ENCODE assay signal across 16 cellular contexts in genomic region chr17:36980281-36980761, GRCh38. TPM values are rescaled to one million over a fixed set of nuclear protein-coding genes. Genes with fewer than 3 reads are reported as not detected.
A peak's percentile ranks its signal among the peaks of the same experiment; 100 is the strongest.
DNase-seq lines count a peak whose midpoint lies in the region; ATAC-seq, FAIRE-seq and TF ChIP-seq lines count a peak whose summit lies in the region.
"Had no signal": no experiment of that assay in that cellular context is flagged by ENCODE, and none has a peak within 500 bp of the region (broad histone marks: within the 10 kb centered on the region; RNA-seq: fewer than 3 reads in every experiment).

No MANE protein-coding gene starts in this region.

- no peak overlapping the region for H3K9ac ChIP-seq in K562 (ENCODE audit: insufficient read depth in 1 of 2, low read depth in 2 of 2, low read length in 2 of 2)

- no peak for TF ChIP-seq CTCF in K562 (IDR thresholded peaks at IDR 0.05 in 2 of 3, conservative IDR thresholded peaks at IDR 0.05 in 1 of 3; ENCODE audit: insufficient read depth in 2 of 3, low read depth in 1 of 3, low read length in 3 of 3)
- TF ChIP-seq CTCF in Peyer's patch (IDR thresholded peaks at IDR 0.05): no peak
- no peak for TF ChIP-seq CTCF in spleen (IDR thresholded peaks at IDR 0.05 in 8 of 11, conservative IDR thresholded peaks at IDR 0.05 in 3 of 11)

- no peaks in the 10 kb centered on the region for H4K20me1 ChIP-seq in K562 (replicated peaks; ENCODE audit: control insufficient read depth, insufficient read depth, low read length)

- intact Hi-C loops in K562 (cut with micrococcal nuclease) (no loop called here), spleen (cut with DNase I; ENCODE audit: low total_unique reads) (no loop called here)

- peaks cover 72% of the 10 kb centered on the region for H3K79me2 ChIP-seq in K562 (ENCODE audit: control insufficient read depth, insufficient read depth, low read length)

- H3K4me1 Mint-ChIP-seq in memory B cell: peaks cover 36% of the 10 kb centered on the region

- TF ChIP-seq POLR2A in K562 (conservative IDR thresholded peaks at IDR 0.05) (no peak), Peyer's patch (IDR thresholded peaks at IDR 0.05) (no peak), spleen (IDR thresholded peaks at IDR 0.05) (no peak)

- no TSS peak for BruUV-seq in K562 (replicated peaks; lab: Mats Ljungman, UMichigan)

- no peak for FAIRE-seq in K562 (lab: Jason Lieb, UNC)

- H3K36me3 Mint-ChIP-seq in memory B cell: peaks cover 17% of the 10 kb centered on the region

- ATAC-seq in K562: no peak
- ATAC-seq in memory B cell (ENCODE audit: low read depth): no peak
- ATAC-seq: activated T-helper 17 cell treated with anti-CD3 and anti-CD28 coated beads, Interleukin-2, amount 50 U/mL, for 72 hours; left cardiac atrium; stimulated activated effector memory CD8-positive, alpha-beta T cell treated with anti-CD3 and anti-CD28 coated beads, Interleukin-12 subunit alpha, Interleukin-12 subunit beta, amount 100 ng/mL, for 72 hours had no signal

- H3K27me3 ChIP-seq in K562 (ENCODE audit: control insufficient read depth in 2 of 2, insufficient read depth in 2 of 2, low read length in 2 of 2) (no peaks in the 10 kb centered on the region), Peyer's patch (no peaks in the 10 kb centered on the region), spleen (replicated peaks in 1 of 7) (no peaks in the 10 kb centered on the region)

- H2AFZ ChIP-seq in K562 (ENCODE audit: low read depth, low read length): no peak overlapping the region

- H3K27ac ChIP-seq in K562 (ENCODE audit: extremely low read depth, low read depth, low read length) (no peak overlapping the region; the same call in 2 of the 3 replicates), Peyer's patch (no peak overlapping the region), spleen (no peak overlapping the region)

- H3K4me3 ChIP-seq in K562: no peak overlapping the region
- H3K4me3 ChIP-seq in Peyer's patch: no peak overlapping the region
- no peak overlapping the region for H3K4me3 ChIP-seq in spleen

- H3K9me1 ChIP-seq in K562 (ENCODE audit: control insufficient read depth, insufficient read depth, low read length): no peaks in the 10 kb centered on the region

- H3K27me3 Mint-ChIP-seq in memory B cell: no peaks in the 10 kb centered on the region
- H3K27me3 Mint-ChIP-seq: activated CD4-positive, alpha-beta T cell treated with anti-CD3 and anti-CD28 coated beads, Interleukin-2, amount 10 ng/mL, durations not matched to agents 7 days and 5 days; activated T-helper 17 cell treated with anti-CD3 and anti-CD28 coated beads, Interleukin-2, amount 50 U/mL, for 72 hours had no signal

- 13% methylated on average over 1 of the region's 2 CpGs for WGBS in K562 (ENCODE audit: insufficient coverage, low coverage, missing lambda C conversion rate)
- WGBS in spleen, 5 donors: 59 to 79% (median 66%) methylated on average over 2 of the region's 2 CpGs

- H3K9me3 Mint-ChIP-seq in memory B cell: peaks cover 3% of the 10 kb centered on the region
- H3K9me3 Mint-ChIP-seq: activated CD4-positive, alpha-beta T cell treated with anti-CD3 and anti-CD28 coated beads, Interleukin-2, amount 10 ng/mL, durations not matched to agents 7 days and 5 days; activated T-helper 17 cell treated with anti-CD3 and anti-CD28 coated beads, Interleukin-2, amount 50 U/mL, for 72 hours; stimulated activated effector memory CD8-positive, alpha-beta T cell treated with anti-CD3 and anti-CD28 coated beads, Interleukin-12 subunit alpha, Interleukin-12 subunit beta, amount 100 ng/mL, for 72 hours had no signal

- H3K4me1 ChIP-seq in K562 (replicated peaks in 1 of 2; ENCODE audit: control insufficient read depth in 2 of 2, insufficient read depth in 2 of 2, low read length in 2 of 2) (no peaks in the 10 kb centered on the region), Peyer's patch (no peaks in the 10 kb centered on the region), spleen (peaks cover 0 to 40% (median 6%) of the 10 kb centered on the region in 6 donors)

- peaks cover 44% of the 10 kb centered on the region for H3K36me3 ChIP-seq in K562 (ENCODE audit: control insufficient read depth, insufficient read depth, low read length)
- H3K36me3 ChIP-seq in Peyer's patch: peaks cover 0 to 4% (median 0%) of the 10 kb centered on the region in 3 donors
- H3K36me3 ChIP-seq in spleen: peaks cover 0 to 33% (median 2%) of the 10 kb centered on the region in 6 donors

- H3K27ac Mint-ChIP-seq in memory B cell: peak overlapping the region; percentile 12
- H3K27ac Mint-ChIP-seq: activated CD4-positive, alpha-beta T cell treated with anti-CD3 and anti-CD28 coated beads, Interleukin-2, amount 10 ng/mL, durations not matched to agents 7 days and 5 days; activated T-helper 17 cell treated with anti-CD3 and anti-CD28 coated beads, Interleukin-2, amount 50 U/mL, for 72 hours; stimulated activated effector memory CD8-positive, alpha-beta T cell treated with anti-CD3 and anti-CD28 coated beads, Interleukin-12 subunit alpha, Interleukin-12 subunit beta, amount 100 ng/mL, for 72 hours had no signal

- POLR2A ChIA-PET in K562 (lab: Yijun Ruan, JAX): no interaction called here

- H3K4me2 ChIP-seq in K562 (ENCODE audit: insufficient read depth, low read length): no peak overlapping the region

- CTCF ChIA-PET in K562 (lab: Yijun Ruan, JAX; ENCODE audit: low intra/inter-chr PET ratio): no interaction called here

- TF ChIP-seq EP300 in K562 (IDR thresholded peaks at IDR 0.05; ENCODE audit: low read length): no peak

- H3K9me3 ChIP-seq in K562 (replicated peaks; ENCODE audit: control insufficient read depth, insufficient read depth, low read depth, low read length) (no peaks in the 10 kb centered on the region), Peyer's patch (no peaks in the 10 kb centered on the region), spleen (no peaks in the 10 kb centered on the region)

- no peak for TF ChIP-seq RAD21 in K562 (CRISPR knock-in tag; conservative IDR thresholded peaks at IDR 0.05 in 1 of 2, IDR thresholded peaks at IDR 0.05 in 1 of 2)

- in situ Hi-C loops in Caki2 (cut with HindIII; ENCODE audit: low pct_unique_long_range_greater_than_20kb, low sequenced_read_pairs) (no loop called here), K562 (cut with MboI) (no loop called here)

- H3K4me3 Mint-ChIP-seq in memory B cell: no peak overlapping the region
- H3K4me3 Mint-ChIP-seq: activated CD4-positive, alpha-beta T cell treated with anti-CD3 and anti-CD28 coated beads, Interleukin-2, amount 10 ng/mL, durations not matched to agents 7 days and 5 days; activated T-helper 17 cell treated with anti-CD3 and anti-CD28 coated beads, Interleukin-2, amount 50 U/mL, for 72 hours; stimulated activated effector memory CD8-positive, alpha-beta T cell treated with anti-CD3 and anti-CD28 coated beads, Interleukin-12 subunit alpha, Interleukin-12 subunit beta, amount 100 ng/mL, for 72 hours had no signal

- DNase-seq in Caki2 (ENCODE audit: low read depth): peak; percentile 44
- peak; percentile 25 for DNase-seq in M059J (ENCODE audit: low read depth)
- DNase-seq in K562 (ENCODE audit: extremely low read depth in 1 of 4, low spot score in 3 of 4): peak in 1 of 4 experiments; percentile 4
- no peak for DNase-seq in memory B cell (ENCODE audit: low spot score in 2 of 2)
- no peak for DNase-seq in foreskin melanocyte
- no peak for DNase-seq in ecto neural progenitor cell (ENCODE audit: low spot score)
- DNase-seq in Peyer's patch: no peak
- no peak for DNase-seq in spleen
- DNase-seq: activated CD4-positive, alpha-beta T cell treated with anti-CD3 and anti-CD28 coated beads, Interleukin-2, amount 10 ng/mL, durations not matched to agents 7 days and 5 days; cerebellar nuclear complex; left cardiac atrium; stimulated activated CD4-positive, alpha-beta T cell treated with anti-CD3 and anti-CD28 coated beads, Interleukin-2, amount 100 ng/mL, for 24 hours had no signal

RNA-seq across cellular contexts. Expression of gene AATF, which starts 31.6 kb away (rescaled TPM):
- total RNA-seq in Caki2 (2014; rRNA removed; shearing (Covaris generic); ENCODE audit: low replicate concordance): 49.9 and 72.7 TPM in 2 replicates
- 28.6 and 43.5 TPM in 2 replicates for total RNA-seq in M059J (2014; rRNA removed; shearing (Covaris generic))
- 25.5 and 55.9 TPM in 2 replicates for total RNA-seq in K562 (2011; cell fraction: chromatin; rRNA removed; ENCODE audit: low replicate concordance)
- 19.2 and 22.8 TPM in 2 replicates for total RNA-seq in K562 (2011; cell fraction: nucleolus; rRNA removed)
- 29.3 and 39.8 TPM in 2 replicates for total RNA-seq in K562 (2011; cell fraction: nucleoplasm; rRNA removed)
- 106 and 140 TPM in 2 replicates for total RNA-seq in K562 (2014; rRNA removed)
- total RNA-seq in K562 (2014; rRNA removed; fragmentation: Illumina TruSeq; extraction: Trizol): 90.1 and 101 TPM in 2 replicates
- total RNA-seq in K562 (2015; rRNA removed; fragmentation: Illumina TruSeq; extraction: Trizol): 123 and 126 TPM in 2 replicates
- 106 and 130 TPM in 2 replicates for total RNA-seq in K562 (2021)
- 19.1 and 40.3 TPM in 2 replicates for polyA plus RNA-seq in K562 (2011; rRNA removed)
- polyA plus RNA-seq in K562 (2011; cell fraction: cytosol; rRNA removed): 13.4 and 28.2 TPM in 2 replicates
- polyA plus RNA-seq in K562 (2011; cell fraction: nucleus; rRNA removed): 8.8 and 18.6 TPM in 2 replicates
- 100 and 110 TPM in 2 replicates for polyA plus RNA-seq in K562 (2012)
- 126 and 133 TPM in 2 replicates for polyA plus RNA-seq in K562 (2014; fragmentation: Illumina TruSeq; extraction: Trizol)
- polyA plus RNA-seq in K562 (2014; fragmentation: Nextera tagmentation; extraction: Ambion mirVana): 10 to 100 TPM; 34.5 to 35.4 TPM
- polyA plus RNA-seq in K562 (2014; rRNA removed): 67.0 and 80.7 TPM in 2 replicates
- 26.6 and 39.2 TPM in 2 replicates for polyA minus RNA-seq in K562 (2011; rRNA and poly(A)+ RNA removed)
- 22.8 and 34.9 TPM in 2 replicates for polyA minus RNA-seq in K562 (2011; cell fraction: cytosol; rRNA and poly(A)+ RNA removed)
- 9.7 and 10.4 TPM in 2 replicates for polyA minus RNA-seq in K562 (2011; cell fraction: nucleus; rRNA and poly(A)+ RNA removed)
- total RNA-seq in Peyer's patch: 10 to 100 TPM; 26.9 to 57.8 (median 35.4) TPM
- total RNA-seq in spleen: 10 to 100 TPM; 30.4 to 59.0 (median 41.7) TPM
- 10 to 100 TPM; 28.7 to 32.8 (median 32.0) TPM for polyA plus RNA-seq in spleen

RNA-seq across cellular contexts. Expression of gene LHX1, which starts 43.0 kb away (rescaled TPM):
- 4.0 and 6.9 TPM in 2 replicates for total RNA-seq in Caki2 (2014; rRNA removed; shearing (Covaris generic); ENCODE audit: low replicate concordance)
- 0.81 and 3.5 TPM in 2 replicates for total RNA-seq in M059J (2014; rRNA removed; shearing (Covaris generic))
- 0.58 and 0.74 TPM in 2 replicates for total RNA-seq in K562 (2011; cell fraction: chromatin; rRNA removed; ENCODE audit: low replicate concordance)
- 0.53 and 1.5 TPM in 2 replicates for total RNA-seq in K562 (2011; cell fraction: nucleolus; rRNA removed)
- total RNA-seq in K562 (2011; cell fraction: nucleoplasm; rRNA removed): 0.15 TPM in 1 of 2 replicates, not detected in the other
- total RNA-seq in K562 (2014; rRNA removed) (0.05 TPM in 1 of 2 replicates, not detected in the other), K562 (2014; rRNA removed; fragmentation: Illumina TruSeq; extraction: Trizol) (not detected in 2 replicates), K562 (2015; rRNA removed; fragmentation: Illumina TruSeq; extraction: Trizol) (not detected in 2 replicates), K562 (2021) (0.07 TPM in 1 of 2 replicates, not detected in the other), Peyer's patch (not detected), spleen (not detected)
- polyA plus RNA-seq in K562 (2011; rRNA removed) (0.05 and 0.64 TPM in 2 replicates), K562 (2014; fragmentation: Illumina TruSeq; extraction: Trizol) (0.04 TPM in 1 of 2 replicates, not detected in the other), K562 (2014; fragmentation: Nextera tagmentation; extraction: Ambion mirVana) (not detected), K562 (2014; rRNA removed) (not detected in 2 replicates), spleen (not detected)
- polyA plus RNA-seq in K562 (2011; cell fraction: cytosol; rRNA removed): 0.18 and 1.1 TPM in 2 replicates
- polyA plus RNA-seq in K562 (2011; cell fraction: nucleus; rRNA removed): 0.13 and 5.4 TPM in 2 replicates
- polyA plus RNA-seq in K562 (2012): not detected in 2 replicates
- 0.49 TPM in 1 of 2 replicates, not detected in the other for polyA minus RNA-seq in K562 (2011; rRNA and poly(A)+ RNA removed)
- polyA minus RNA-seq in K562 (2011; cell fraction: cytosol; rRNA and poly(A)+ RNA removed): 2.2 TPM in 1 of 2 replicates, not detected in the other
- polyA minus RNA-seq in K562 (2011; cell fraction: nucleus; rRNA and poly(A)+ RNA removed): 0.81 TPM in 1 of 2 replicates, not detected in the other
- total RNA-seq: activated CD4-positive, alpha-beta T cell treated with anti-CD3 and anti-CD28 coated beads, Interleukin-2, amount 10 ng/mL, durations not matched to agents 7 days and 5 days; left cardiac atrium; omental fat pad had no signal
- polyA plus RNA-seq: BJ had no signal

Comparison
In these comparisons a context has a peak if more than half of its experiments do, and no peak if none do; other contexts are left out.
1. DNase-seq: peak in Caki2 (single experiment) and M059J (single experiment); none in memory B cell (0 of 2), foreskin melanocyte (single experiment), ecto neural progenitor cell (single experiment), Peyer's patch (0 of 3) and spleen (single experiment).